ENCODE assay signal across 12 cellular contexts in the genomic region with DNA sequence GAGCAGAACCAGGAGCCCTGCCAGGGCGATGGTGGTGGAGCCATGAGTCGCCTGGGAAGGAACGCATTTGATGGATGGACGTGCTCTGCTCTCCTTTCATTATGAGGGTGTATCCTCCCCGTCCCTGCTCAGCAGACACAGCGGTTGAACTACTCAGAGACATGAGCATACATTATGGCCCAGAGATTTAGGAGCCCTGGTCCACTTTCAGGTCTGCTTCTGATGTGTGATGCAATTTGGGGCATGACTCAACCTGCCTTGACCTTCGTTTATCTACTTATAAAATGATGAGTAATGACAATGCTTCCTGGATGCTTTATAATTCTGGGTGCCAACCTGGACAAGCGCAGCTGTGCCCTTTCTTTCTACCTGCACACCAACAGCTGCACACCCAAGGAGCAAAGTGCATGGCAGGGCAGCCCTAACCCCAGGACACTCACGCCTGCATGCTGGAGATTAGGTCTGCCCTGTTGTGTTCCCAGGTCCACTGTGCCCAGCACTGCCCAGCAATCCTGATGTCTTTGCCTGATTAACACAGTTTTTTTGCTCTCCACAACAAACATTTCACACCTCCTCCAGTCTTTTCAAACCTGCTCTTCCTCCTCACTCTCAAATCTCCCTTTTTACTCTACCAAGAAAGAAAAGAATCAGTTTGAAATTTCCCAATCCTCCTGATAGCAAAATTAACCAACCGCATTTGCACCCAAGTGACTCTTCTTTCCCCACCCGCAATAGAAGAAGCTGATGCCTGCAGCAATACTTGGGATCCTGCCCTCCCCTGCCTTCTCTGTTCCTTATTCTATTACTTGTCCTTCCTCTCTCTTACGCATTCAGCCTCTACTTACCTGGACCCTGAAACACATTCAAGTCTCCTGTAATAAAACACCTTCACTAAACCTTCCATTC.
DNase-seq lines count a peak whose midpoint lies in the region; FAIRE-seq and TF ChIP-seq lines count a peak whose summit lies in the region.
"Had no signal": no experiment of that assay in that cellular context is flagged by ENCODE, and none has a peak within 500 bp of the region (broad histone marks: within the 10 kb centered on the region; RNA-seq: fewer than 3 reads in every experiment).

No MANE protein-coding gene starts in this region.

- H4K20me1 ChIP-seq in OCI-LY7 (ENCODE audit: insufficient read depth, low read length): no peaks in the 10 kb centered on the region
- H4K20me1 ChIP-seq: BLaER1 had no signal

- intact Hi-C loops in OCI-LY7 (cut with micrococcal nuclease; ENCODE audit: unreplicated experiment): no loop called here

- H3K4me1 ChIP-seq in OCI-LY7 (ENCODE audit: insufficient read depth, low read length, poor library complexity, severe bottlenecking): no peaks in the 10 kb centered on the region
- H3K4me1 ChIP-seq: BLaER1, SJSA1 had no signal

- H3K9me3 ChIP-seq in OCI-LY7 (ENCODE audit: low read length): peaks cover 11% of the 10 kb centered on the region
- H3K9me3 ChIP-seq: SJSA1 had no signal

- DNase-seq in activated T-cell treated with anti-CD3 and anti-CD28 coated beads, Interleukin-2, amount 50 U/mL, for 1 hour: peak; percentile 12
- no peak for DNase-seq in activated T-cell treated with anti-CD3 and anti-CD28 coated beads, Interleukin-2, amount 50 U/mL, for 48 hours
- DNase-seq in NOMO-1 treated with DMSO at 0.1 percent for 48 hours (lab: John Stamatoyannopoulos, UW; ENCODE audit: unreplicated experiment) (peak; percentile 93), epithelial cell of prostate (ENCODE audit: low read depth, low spot score) (peak; percentile 84), renal cortical epithelial cell (ENCODE audit: low read depth) (peak; percentile 66), frontal cortex (ENCODE audit: low spot score in 2 of 2) (no peak), midbrain (lab: John Stamatoyannopoulos, UW) (no peak), OCI-LY7 (ENCODE audit: low spot score) (no peak)
- DNase-seq: erythroblast had no signal

- BruUV-seq in OCI-LY7 (replicated peaks; lab: Mats Ljungman, UMichigan): no TSS peak

- no peak overlapping the region for H3K4me3 ChIP-seq in OCI-LY7 (ENCODE audit: low read depth, low read length, poor library complexity, severe bottlenecking)
- H3K4me3 ChIP-seq: BLaER1, SJSA1 had no signal

- CTCF ChIA-PET in OCI-LY7 (lab: Charles Lee; ENCODE audit: unreplicated experiment): no interaction called here

- no peak for TF ChIP-seq CTCF in OCI-LY7 (conservative IDR thresholded peaks at IDR 0.05; ENCODE audit: low read length)

- no peaks in the 10 kb centered on the region for H3K36me3 ChIP-seq in OCI-LY7 (ENCODE audit: insufficient read depth, low read length)
- H3K36me3 ChIP-seq: BLaER1 had no signal

- no peak for FAIRE-seq in frontal cortex (lab: Jason Lieb, UNC)

- POLR2A ChIA-PET in OCI-LY7 (lab: Charles Lee): interaction anchor here (0.6 to 1.0 kb wide), 4 partner anchors 10 to 216 kb away, joined by 3 to 6 read pairs (median 3); no protein-coding TSS in a partner anchor

- H3K4me2 ChIP-seq in OCI-LY7 (ENCODE audit: low read length): no peak overlapping the region
- H3K4me2 ChIP-seq: BLaER1, KMS-11 had no signal

- H3K9me2 ChIP-seq in OCI-LY7 (ENCODE audit: insufficient read depth, low read length): no peaks in the 10 kb centered on the region

- peak overlapping the region; percentile 76 for H3K27ac ChIP-seq in epithelial cell of prostate
- H3K27ac ChIP-seq in OCI-LY7 (ENCODE audit: low read depth, low read length, poor library complexity, severe bottlenecking): no peak overlapping the region
- H3K27ac ChIP-seq: BLaER1, KMS-11, SJSA1 had no signal

- H3K79me2 ChIP-seq in OCI-LY7 (ENCODE audit: insufficient read depth, low read depth, low read length): no peaks in the 10 kb centered on the region

- H2AFZ ChIP-seq in OCI-LY7 (ENCODE audit: low read length): no peak overlapping the region

Comparison
In these comparisons a context has a peak if more than half of its experiments do, and no peak if none do; other contexts are left out.
1. DNase-seq: peak in activated T-cell treated with anti-CD3 and anti-CD28 coated beads, Interleukin-2, amount 50 U/mL, for 1 hour (single experiment), NOMO-1 treated with DMSO at 0.1 percent for 48 hours (single experiment), epithelial cell of prostate (single experiment) and renal cortical epithelial cell (single experiment); none in activated T-cell treated with anti-CD3 and anti-CD28 coated beads, Interleukin-2, amount 50 U/mL, for 48 hours (0 of 2), frontal cortex (0 of 2), midbrain (single experiment) and OCI-LY7 (single experiment).